ENCODE assay signal across 11 cellular contexts in genomic region chr22:46086577-46087335, GRCh38.
A peak's percentile ranks its signal among the peaks of the same experiment; 100 is the strongest.
DNase-seq lines count a peak whose midpoint lies in the region; ATAC-seq and TF ChIP-seq lines count a peak whose summit lies in the region.
"Had no signal": no experiment of that assay in that cellular context is flagged by ENCODE, and none has a peak within 500 bp of the region (broad histone marks: within the 10 kb centered on the region; RNA-seq: fewer than 3 reads in every experiment).

No MANE protein-coding gene starts in this region.

- H4K91ac ChIP-seq in neuronal stem cell (ENCODE audit: low read depth, low read length, poor library complexity), result no peak overlapping the region

- H4K8ac ChIP-seq in neuronal stem cell (ENCODE audit: low read depth, low read length), result no peak overlapping the region

- H3K9me3 ChIP-seq in neuronal stem cell (replicated peaks in 1 of 2; ENCODE audit: control insufficient read depth in 2 of 2, insufficient read depth in 1 of 2, low read depth in 1 of 2, low read length in 2 of 2), result no peaks in the 10 kb centered on the region

- H3K27ac ChIP-seq in 22Rv1 (peak overlapping the region; percentile 100), neuronal stem cell (replicated peaks; ENCODE audit: low read length) (no peak overlapping the region)

- H3K9ac ChIP-seq in neuronal stem cell (ENCODE audit: low read depth, low read length, poor library complexity), result no peak overlapping the region

- H3K79me1 ChIP-seq in neuronal stem cell (ENCODE audit: low read depth, low read length), result peaks cover 2% of the 10 kb centered on the region

- no peak overlapping the region for H2AFZ ChIP-seq in neuronal stem cell (ENCODE audit: low read length)

- H3K4me3 ChIP-seq in fibroblast of mammary gland (ENCODE audit: control insufficient read depth, low read depth, low read length) (peak overlapping the region; percentile 94), neuronal stem cell (ENCODE audit: low read length in 2 of 2) (no peak overlapping the region)

- peaks cover 0 to 5% of the 10 kb centered on the region in 2 donors for H3K4me1 ChIP-seq in neuronal stem cell (ENCODE audit: control insufficient read depth in 2 of 2, insufficient read depth in 1 of 2, low read depth in 1 of 2, low read length in 2 of 2)

- no peak for ATAC-seq in GM18511 (IDR thresholded peaks at IDR 0.05; ENCODE audit: unreplicated experiment)
- ATAC-seq: activated CD4-positive, CD25-positive, alpha-beta regulatory T cell treated with anti-CD3 and anti-CD28 coated beads, Interleukin-2, amount 50 U/mL, for 24 hours had no signal

- TF ChIP-seq CTCF in 22Rv1 (IDR thresholded peaks at IDR 0.05) (no peak), fibroblast of mammary gland (conservative IDR thresholded peaks at IDR 0.05; ENCODE audit: control insufficient read depth, insufficient read depth, low read depth, low read length) (no peak)

- peaks cover 0 to 99% (median 11%) of the 10 kb centered on the region in 3 experiments for H3K27me3 ChIP-seq in neuronal stem cell (ENCODE audit: control insufficient read depth in 3 of 3, insufficient read depth in 3 of 3, low read depth in 1 of 3, low read length in 3 of 3)

- H2BK12ac ChIP-seq in neuronal stem cell (ENCODE audit: low read length), result no peak overlapping the region

- no peaks in the 10 kb centered on the region for H3K36me3 ChIP-seq in neuronal stem cell (replicated peaks in 1 of 2; ENCODE audit: control insufficient read depth in 2 of 2, insufficient read depth in 2 of 2, low read length in 2 of 2)

- H2BK5ac ChIP-seq in neuronal stem cell (ENCODE audit: low read length), result no peak overlapping the region

- peak overlapping the region; percentile 85 for H3K23ac ChIP-seq in neuronal stem cell (ENCODE audit: low read depth, low read length, poor library complexity)

- no CpG with 5 or more reads among the region's 18 CpGs for WGBS in neuronal stem cell (ENCODE audit: extremely low coverage in 2 of 2, insufficient read length in 2 of 2, insufficient replicate concordance in 1 of 2), 2 donors

- no peak overlapping the region for H2BK120ac ChIP-seq in neuronal stem cell (ENCODE audit: low read depth, low read length)

- peak; percentile 48 for DNase-seq in SK-N-DZ (ENCODE audit: low spot score)
- DNase-seq in fibroblast of mammary gland (ENCODE audit: low read depth), result peak; percentile 79
- no peak for DNase-seq in neuronal stem cell (ENCODE audit: low spot score)
- DNase-seq in DMS53 treated with DMSO at 0.1 percent for 48 hours (lab: John Stamatoyannopoulos, UW; ENCODE audit: unreplicated experiment), result no peak
- DNase-seq in iPS-NIHi7 (ENCODE audit: extremely low spot score), result no peak
- DNase-seq in T-helper 9 cell, result no peak
- DNase-seq: 8988T, NCI-H69 had no signal

- H2BK15ac ChIP-seq in neuronal stem cell (ENCODE audit: low read length), result no peak overlapping the region

- peak overlapping the region; percentile 48 for H3K18ac ChIP-seq in neuronal stem cell (ENCODE audit: low read length)

- H3K4ac ChIP-seq in neuronal stem cell (ENCODE audit: low read length), result no peak overlapping the region

- peak overlapping the region; percentile 13 for H2AK5ac ChIP-seq in neuronal stem cell (ENCODE audit: low read depth, low read length)

- H3K14ac ChIP-seq in neuronal stem cell (ENCODE audit: low read length), result peak overlapping the region; percentile 61

- H3K4me2 ChIP-seq in neuronal stem cell (ENCODE audit: insufficient read depth, low read length, poor library complexity, severe bottlenecking), result no peak overlapping the region

Comparison
In these comparisons a context has a peak if more than half of its experiments do, and no peak if none do; other contexts are left out.
1. DNase-seq: peak in SK-N-DZ (single experiment) and fibroblast of mammary gland (single experiment); none in neuronal stem cell (single experiment), DMS53 treated with DMSO at 0.1 percent for 48 hours (single experiment), iPS-NIHi7 (single experiment) and T-helper 9 cell (single experiment).